20 cellular contexts compared by ENCODE assay signal in the genomic region with DNA sequence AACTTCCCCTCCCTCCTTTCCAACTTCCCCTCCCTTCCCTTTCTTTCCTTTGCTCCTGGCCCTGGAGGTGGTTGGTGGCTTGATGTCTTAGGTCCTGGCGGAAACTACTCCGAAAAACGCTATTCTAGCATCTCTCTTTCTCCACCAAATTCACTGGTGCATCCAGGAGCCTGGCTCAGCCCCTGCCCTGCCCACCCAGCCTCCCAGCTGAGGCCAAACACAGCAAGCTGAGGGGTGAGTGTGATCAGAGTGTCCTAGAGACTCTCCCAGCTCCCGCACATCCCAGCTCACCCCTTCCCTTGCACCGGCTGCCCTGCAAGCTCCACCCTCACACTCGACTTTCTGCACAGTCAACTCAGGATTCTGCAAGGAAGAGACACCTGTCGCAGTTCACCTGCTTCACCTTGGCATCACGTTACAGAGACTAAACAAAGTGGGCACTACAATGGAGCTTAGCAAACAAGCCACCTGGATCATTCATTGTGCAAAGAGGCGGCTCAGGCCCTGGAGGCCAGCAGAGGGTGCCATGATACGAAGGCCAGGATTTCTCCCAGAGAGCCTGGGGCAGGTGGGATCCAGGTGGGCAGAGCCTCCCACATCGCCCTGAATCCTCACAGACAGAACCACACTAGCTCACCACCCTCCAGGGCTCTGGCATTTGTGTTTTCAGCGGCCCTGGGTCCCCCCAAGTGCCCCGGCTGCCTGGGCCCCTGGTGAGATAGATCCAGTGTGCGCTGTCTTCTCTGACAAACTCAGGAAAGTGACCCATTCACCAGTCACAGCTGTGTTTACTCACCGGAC.
A peak's percentile ranks its signal among the peaks of the same experiment; 100 is the strongest.
DNase-seq lines count a peak whose midpoint lies in the region; ATAC-seq and TF ChIP-seq lines count a peak whose summit lies in the region.
"Had no signal": no experiment of that assay in that cellular context is flagged by ENCODE, and none has a peak within 500 bp of the region (broad histone marks: within the 10 kb centered on the region; RNA-seq: fewer than 3 reads in every experiment).

No MANE protein-coding gene starts in this region.

- H3K27me3 ChIP-seq in H7 (ENCODE audit: control insufficient read depth, insufficient read depth, low read length) (no peaks in the 10 kb centered on the region), left lung (peaks cover 0 to 50% of the 10 kb centered on the region in 2 donors)
- H3K27me3 ChIP-seq: neutrophil had no signal

- no peaks in the 10 kb centered on the region for H3K4me1 Mint-ChIP-seq in activated CD4-positive, alpha-beta memory T cell treated with anti-CD3 and anti-CD28 coated beads for 36 hours (ENCODE audit: low read depth)
- H3K4me1 Mint-ChIP-seq: T-cell had no signal

- H3K9me3 ChIP-seq in left lung = no peaks in the 10 kb centered on the region
- H3K9me3 ChIP-seq: esophagus squamous epithelium, neutrophil had no signal

- CTCF ChIA-PET in activated CD4-positive, alpha-beta memory T cell treated with anti-CD3 and anti-CD28 coated beads for 36 hours (lab: Charles Lee) = no interaction called here

- H3K27ac Mint-ChIP-seq in activated CD4-positive, alpha-beta memory T cell treated with anti-CD3 and anti-CD28 coated beads for 36 hours = no peak overlapping the region
- H3K27ac Mint-ChIP-seq: activated T-helper 1 cell treated with anti-CD3 and anti-CD28 coated beads, Interleukin-12 subunit alpha, Interleukin-12 subunit beta, Interleukin-2, Interleukin-4 antibody, amounts not matched to agents 30 ng/mL and 10 ng/mL and 1 ng/mL, durations not matched to agents 14 hours and 24 hours and 36 hours; CD8-positive, alpha-beta T cell; T-cell; WTC11 had no signal

- DNase-seq in H7 (peak; percentile 78), NCI-H2029 (lab: John Stamatoyannopoulos, UW) (peak; percentile 85), NCI-H69 (lab: John Stamatoyannopoulos, UW) (peak; percentile 92), left lung (peak; percentile 10 to 35), hypothalamus (lab: John Stamatoyannopoulos, UW) (no peak)
- DNase-seq in activated CD4-positive, alpha-beta memory T cell treated with anti-CD3 and anti-CD28 coated beads for 36 hours = no peak
- DNase-seq: activated CD8-positive, alpha-beta memory T cell treated with anti-CD3 and anti-CD28 coated beads for 24 hours; CD8-positive, alpha-beta T cell; esophagus squamous epithelium; GF-D8; midbrain; NCI-H524 treated with DMSO at 0.1 percent for 48 hours; stimulated activated CD4-positive, alpha-beta T cell treated with anti-CD3 and anti-CD28 coated beads, Interleukin-2, amount 100 ng/mL, for 48 hours; T-cell had no signal

- H3K9me3 Mint-ChIP-seq in activated CD4-positive, alpha-beta memory T cell treated with anti-CD3 and anti-CD28 coated beads for 36 hours = no peaks in the 10 kb centered on the region
- H3K9me3 Mint-ChIP-seq: activated T-helper 1 cell treated with anti-CD3 and anti-CD28 coated beads, Interleukin-12 subunit alpha, Interleukin-12 subunit beta, Interleukin-2, Interleukin-4 antibody, amounts not matched to agents 30 ng/mL and 10 ng/mL and 1 ng/mL, durations not matched to agents 14 hours and 24 hours and 36 hours; CD8-positive, alpha-beta T cell; T-cell had no signal

- H3K27me3 Mint-ChIP-seq in activated CD4-positive, alpha-beta memory T cell treated with anti-CD3 and anti-CD28 coated beads for 36 hours = no peaks in the 10 kb centered on the region
- H3K27me3 Mint-ChIP-seq: T-cell had no signal

- ATAC-seq in left lung (no peak), HG02840 (IDR thresholded peaks at IDR 0.05; ENCODE audit: low FRiP score, unreplicated experiment) (no peak), GM21381 (IDR thresholded peaks at IDR 0.05; ENCODE audit: unreplicated experiment) (no peak)
- ATAC-seq: CD8-positive, alpha-beta T cell; T-cell; WTC11 had no signal

- no peak overlapping the region for H3K27ac ChIP-seq in left lung
- H3K27ac ChIP-seq: cardiac muscle cell, esophagus squamous epithelium, neutrophil had no signal

- H3K4me3 Mint-ChIP-seq in activated CD4-positive, alpha-beta memory T cell treated with anti-CD3 and anti-CD28 coated beads for 36 hours = no peak overlapping the region
- H3K4me3 Mint-ChIP-seq: activated T-helper 1 cell treated with anti-CD3 and anti-CD28 coated beads, Interleukin-12 subunit alpha, Interleukin-12 subunit beta, Interleukin-2, Interleukin-4 antibody, amounts not matched to agents 30 ng/mL and 10 ng/mL and 1 ng/mL, durations not matched to agents 14 hours and 24 hours and 36 hours; CD8-positive, alpha-beta T cell; T-cell; WTC11 had no signal

- no peaks in the 10 kb centered on the region for H3K4me1 ChIP-seq in left lung
- H3K4me1 ChIP-seq: esophagus squamous epithelium had no signal

- POLR2A ChIA-PET in activated CD4-positive, alpha-beta memory T cell treated with anti-CD3 and anti-CD28 coated beads for 36 hours (lab: Charles Lee) = interaction anchor here (0.6 kb wide), 1 partner anchor 15 kb away, joined by 3 read pairs; no protein-coding TSS in a partner anchor

- intact Hi-C loops in left lung (cut with DNase I) = no loop called here
- intact Hi-C loops in activated CD4-positive, alpha-beta memory T cell treated with anti-CD3 and anti-CD28 coated beads for 36 hours (cut with micrococcal nuclease) = no loop called here

- no peaks in the 10 kb centered on the region for H3K36me3 ChIP-seq in H7 (replicated peaks; ENCODE audit: control insufficient read depth, insufficient read depth, low read length)
- H3K36me3 ChIP-seq in left lung = no peaks in the 10 kb centered on the region
- H3K36me3 ChIP-seq: cardiac muscle cell, esophagus squamous epithelium, neutrophil had no signal

- TF ChIP-seq CTCF in left lung (IDR thresholded peaks at IDR 0.05) = no peak

- no peaks in the 10 kb centered on the region for H3K36me3 Mint-ChIP-seq in activated CD4-positive, alpha-beta memory T cell treated with anti-CD3 and anti-CD28 coated beads for 36 hours
- H3K36me3 Mint-ChIP-seq: CD8-positive, alpha-beta T cell; T-cell had no signal

- H3K4me3 ChIP-seq in H7 (ENCODE audit: insufficient read depth, low read depth, low read length) = no peak overlapping the region
- H3K4me3 ChIP-seq in left lung = no peak overlapping the region
- H3K4me3 ChIP-seq: cardiac muscle cell, esophagus squamous epithelium had no signal

Comparison
In these comparisons a context has a peak if more than half of its experiments do, and no peak if none do; other contexts are left out.
1. DNase-seq: peak in H7 (single experiment), NCI-H2029 (single experiment), NCI-H69 (single experiment) and left lung (2 of 2); none in activated CD4-positive, alpha-beta memory T cell treated with anti-CD3 and anti-CD28 coated beads for 36 hours (single experiment) and hypothalamus (0 of 51).